Comparison of ENCODE assay signal across 10 cellular contexts in the genomic region with DNA sequence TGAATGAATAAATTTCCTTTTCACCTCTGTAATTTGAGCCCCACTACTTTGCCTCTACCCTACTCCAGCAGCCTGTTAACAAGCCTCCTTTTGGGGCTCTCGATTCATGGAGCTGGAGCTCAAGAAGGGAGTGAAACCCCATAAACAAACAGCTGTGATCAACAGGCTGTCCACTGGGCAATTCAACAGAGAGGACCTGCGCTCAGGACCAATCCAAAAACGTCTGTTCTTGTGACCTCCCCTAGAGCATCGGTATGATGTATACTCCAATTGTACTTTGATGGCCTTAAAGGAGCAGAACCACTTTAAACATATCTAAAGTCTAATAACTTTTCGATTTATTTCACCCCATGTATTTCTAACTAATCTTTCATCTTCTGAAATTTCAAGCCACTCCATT. TPM values are rescaled to one million over a fixed set of nuclear protein-coding genes. Genes with fewer than 3 reads are reported as not detected.
DNase-seq lines count a peak whose midpoint lies in the region; ATAC-seq and TF ChIP-seq lines count a peak whose summit lies in the region.
"Had no signal": no experiment of that assay in that cellular context is flagged by ENCODE, and none has a peak within 500 bp of the region (broad histone marks: within the 10 kb centered on the region; RNA-seq: fewer than 3 reads in every experiment).

No MANE protein-coding gene starts in this region.

- H3K4me1 Mint-ChIP-seq in CD4-positive, CD25-positive, alpha-beta regulatory T cell = peaks cover 24 to 88% (median 58%) of the 10 kb centered on the region in 4 donors
- peaks cover 84% of the 10 kb centered on the region for H3K4me1 Mint-ChIP-seq in activated naive CD4-positive, alpha-beta T cell treated with anti-CD3 and anti-CD28 coated beads, Interleukin-2, amount 10 ng/mL, durations not matched to agents 7 days and 5 days

- H3K4me3 Mint-ChIP-seq in CD4-positive, CD25-positive, alpha-beta regulatory T cell = peak overlapping the region; percentile 88 to 99 (median 91)
- peak overlapping the region; percentile 81 for H3K4me3 Mint-ChIP-seq in activated naive CD4-positive, alpha-beta T cell treated with anti-CD3 and anti-CD28 coated beads, Interleukin-2, amount 10 ng/mL, durations not matched to agents 7 days and 5 days

- H3K27ac Mint-ChIP-seq in CD4-positive, CD25-positive, alpha-beta regulatory T cell = peak overlapping the region; percentile 94 to 97 (median 95)
- peak overlapping the region; percentile 96 for H3K27ac Mint-ChIP-seq in activated naive CD4-positive, alpha-beta T cell treated with anti-CD3 and anti-CD28 coated beads, Interleukin-2, amount 10 ng/mL, durations not matched to agents 7 days and 5 days

- no peaks in the 10 kb centered on the region for H3K9me3 ChIP-seq in CD4-positive, CD25-positive, alpha-beta regulatory T cell (ENCODE audit: control insufficient read depth in 2 of 2, low read length in 2 of 2)
- H3K9me3 ChIP-seq in heart left ventricle (no peaks in the 10 kb centered on the region), breast epithelium (no peaks in the 10 kb centered on the region)

- H3K27me3 Mint-ChIP-seq in CD4-positive, CD25-positive, alpha-beta regulatory T cell = no peaks in the 10 kb centered on the region
- no peaks in the 10 kb centered on the region for H3K27me3 Mint-ChIP-seq in activated naive CD4-positive, alpha-beta T cell treated with anti-CD3 and anti-CD28 coated beads, Interleukin-2, amount 10 ng/mL, durations not matched to agents 7 days and 5 days

- DNase-seq in CD4-positive, CD25-positive, alpha-beta regulatory T cell = peak; percentile 19 to 79 (median 48)
- DNase-seq in activated naive CD4-positive, alpha-beta T cell treated with anti-CD3 and anti-CD28 coated beads, Interleukin-2, amount 10 ng/mL, durations not matched to agents 7 days and 5 days = peak; percentile 61
- DNase-seq in CD1c-positive myeloid dendritic cell (ENCODE audit: extremely low spot score) (no peak), heart left ventricle (no peak), breast epithelium (ENCODE audit: low spot score in 2 of 2) (no peak), OCI-M1 (lab: John Stamatoyannopoulos, UW) (no peak)
- DNase-seq: AML-193 had no signal

- CTCF ChIA-PET in activated naive CD4-positive, alpha-beta T cell treated with anti-CD3 and anti-CD28 coated beads, Interleukin-2, amount 10 ng/mL, durations not matched to agents 7 days and 5 days (lab: Charles Lee) = interaction anchor here (1.0 kb wide), 1 partner anchor 41 kb away, joined by 3 read pairs; no protein-coding TSS in a partner anchor

- H3K27me3 ChIP-seq in CD4-positive, CD25-positive, alpha-beta regulatory T cell (ENCODE audit: control insufficient read depth, insufficient read depth, low read length) = no peaks in the 10 kb centered on the region
- H3K27me3 ChIP-seq in heart left ventricle = no peaks in the 10 kb centered on the region
- H3K27me3 ChIP-seq in breast epithelium = no peaks in the 10 kb centered on the region

- H3K4me3 ChIP-seq in CD4-positive, CD25-positive, alpha-beta regulatory T cell (ENCODE audit: low read depth, low read length) = peak overlapping the region; percentile 92
- H3K4me3 ChIP-seq in heart left ventricle = peak overlapping the region in 1 of 12 donors; percentile 39
- no peak overlapping the region for H3K4me3 ChIP-seq in breast epithelium

- peaks cover 91% of the 10 kb centered on the region for H3K4me1 ChIP-seq in CD4-positive, CD25-positive, alpha-beta regulatory T cell (ENCODE audit: control insufficient read depth, insufficient read depth, low read length, poor library complexity, severe bottlenecking)
- peaks cover 0 to 40% (median 8%) of the 10 kb centered on the region in 12 donors for H3K4me1 ChIP-seq in heart left ventricle
- no peaks in the 10 kb centered on the region for H3K4me1 ChIP-seq in breast epithelium

- peak; percentile 57 to 66 for ATAC-seq in CD4-positive, CD25-positive, alpha-beta regulatory T cell (ENCODE audit: low read depth in 2 of 2)
- ATAC-seq in GM21423 (IDR thresholded peaks at IDR 0.05; ENCODE audit: unreplicated experiment) = peak; percentile 1
- peak; percentile 13 for ATAC-seq in HG03520 (IDR thresholded peaks at IDR 0.05; ENCODE audit: unreplicated experiment)
- no peak for ATAC-seq in heart left ventricle

- peaks cover 0 to 2% (median 0%) of the 10 kb centered on the region in 7 donors for H3K9me3 Mint-ChIP-seq in CD4-positive, CD25-positive, alpha-beta regulatory T cell
- H3K9me3 Mint-ChIP-seq in activated naive CD4-positive, alpha-beta T cell treated with anti-CD3 and anti-CD28 coated beads, Interleukin-2, amount 10 ng/mL, durations not matched to agents 7 days and 5 days = no peaks in the 10 kb centered on the region

- TF ChIP-seq CTCF in heart left ventricle (IDR thresholded peaks at IDR 0.05) (no peak), breast epithelium (IDR thresholded peaks at IDR 0.05) (no peak)

- intact Hi-C loops in heart left ventricle (cut with DNase I) = no loop called here
- intact Hi-C loops in breast epithelium (cut with DNase I; ENCODE audit: low total_unique reads) = no loop called here

- peak overlapping the region; percentile 92 for H3K27ac ChIP-seq in CD4-positive, CD25-positive, alpha-beta regulatory T cell (ENCODE audit: insufficient read depth, low read length, poor library complexity, severe bottlenecking)
- H3K27ac ChIP-seq in heart left ventricle = peak overlapping the region in 1 of 12 donors; percentile 47
- no peak overlapping the region for H3K27ac ChIP-seq in breast epithelium
- H3K27ac ChIP-seq: RWPE1 had no signal

- TF ChIP-seq POLR2A in heart left ventricle (IDR thresholded peaks at IDR 0.05) = no peak
- no peak for TF ChIP-seq POLR2A in breast epithelium (IDR thresholded peaks at IDR 0.05)

- WGBS in heart left ventricle, 4 donors = 73 to 78% (median 76%) methylated on average over 5 of the region's 5 CpGs

- H3K36me3 ChIP-seq in CD4-positive, CD25-positive, alpha-beta regulatory T cell (ENCODE audit: control insufficient read depth, insufficient read depth, low read length) = no peaks in the 10 kb centered on the region
- H3K36me3 ChIP-seq in heart left ventricle (peaks cover 0 to 2% (median 0%) of the 10 kb centered on the region in 9 donors), breast epithelium (no peaks in the 10 kb centered on the region)

- no peaks in the 10 kb centered on the region for H3K36me3 Mint-ChIP-seq in CD4-positive, CD25-positive, alpha-beta regulatory T cell
- H3K36me3 Mint-ChIP-seq in activated naive CD4-positive, alpha-beta T cell treated with anti-CD3 and anti-CD28 coated beads, Interleukin-2, amount 10 ng/mL, durations not matched to agents 7 days and 5 days = peaks cover 32% of the 10 kb centered on the region

RNA-seq across cellular contexts. Expression of a gene that starts 37.4 kb away (rescaled TPM):
- 76.7 TPM for total RNA-seq in CD4-positive, CD25-positive, alpha-beta regulatory T cell
- 10 to 100 TPM in 3 of 4 donors, 1 to 10 TPM in 1; 9.7 to 12.5 (median 11.8) TPM for polyA plus RNA-seq in CD4-positive, CD25-positive, alpha-beta regulatory T cell
- 10 to 100 TPM; 11.6 to 31.2 (median 20.6) TPM for total RNA-seq in heart left ventricle
- 1 to 10 TPM; 2.7 to 6.3 TPM for polyA plus RNA-seq in heart left ventricle
- 10 to 100 TPM; 20.6 to 25.0 (median 23.9) TPM for total RNA-seq in breast epithelium

Comparison
In these comparisons a context has a peak if more than half of its experiments do, and no peak if none do; other contexts are left out.
1. ATAC-seq: peak in CD4-positive, CD25-positive, alpha-beta regulatory T cell (2 of 2), GM21423 (single experiment) and HG03520 (single experiment); none in heart left ventricle (0 of 4).
2. DNase-seq: peak in CD4-positive, CD25-positive, alpha-beta regulatory T cell (3 of 3) and activated naive CD4-positive, alpha-beta T cell treated with anti-CD3 and anti-CD28 coated beads, Interleukin-2, amount 10 ng/mL, durations not matched to agents 7 days and 5 days (single experiment); none in CD1c-positive myeloid dendritic cell (single experiment), heart left ventricle (0 of 5), breast epithelium (0 of 2) and OCI-M1 (single experiment).